ENCODE assay signal across 8 cellular contexts in the genomic region with DNA sequence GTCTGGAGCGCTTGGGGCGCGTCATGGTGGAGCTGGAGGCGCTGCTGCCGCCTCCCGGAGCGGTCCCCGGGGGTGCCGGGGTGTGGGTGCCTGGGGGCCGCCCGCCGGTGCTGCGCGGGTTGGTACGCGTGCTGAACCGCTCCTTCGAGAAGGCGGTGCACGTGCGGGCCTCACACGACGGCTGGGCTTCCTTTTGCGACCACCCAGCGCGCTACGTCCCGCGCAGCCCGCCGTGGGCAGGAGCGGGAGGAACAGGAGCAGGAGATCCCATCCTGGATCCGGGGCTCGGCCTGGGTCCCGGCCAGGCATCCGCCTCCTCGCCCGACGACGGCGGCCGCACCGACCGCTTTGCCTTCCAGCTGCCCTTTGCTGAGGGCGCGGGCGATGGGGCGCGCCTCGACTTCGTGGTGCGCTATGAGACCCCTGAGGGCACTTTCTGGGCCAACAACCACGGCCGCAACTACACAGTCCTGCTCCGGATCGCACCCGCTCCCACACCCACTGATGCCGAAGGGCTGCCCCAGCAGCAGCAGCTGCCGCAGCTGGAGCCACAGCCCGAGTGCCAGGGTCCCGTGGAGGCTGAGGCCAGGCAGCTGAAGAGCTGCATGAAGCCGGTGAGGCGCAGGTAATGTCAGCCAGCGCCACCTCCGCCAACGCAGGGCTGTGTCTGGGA. TPM values are rescaled to one million over a fixed set of nuclear protein-coding genes. Genes with fewer than 3 reads are reported as not detected.
A peak's percentile ranks its signal among the peaks of the same experiment; 100 is the strongest.
DNase-seq lines count a peak whose midpoint lies in the region; ATAC-seq, FAIRE-seq and TF ChIP-seq lines count a peak whose summit lies in the region.

No MANE protein-coding gene starts in this region.

- 80% methylated on average over 1 of the region's 66 CpGs for WGBS in HepG2 (ENCODE audit: low lambda C conversion rate)
- WGBS in testis, 2 donors = 44% methylated on average over 57 of the region's 66 CpGs; no CpG with 5 or more reads in 1 of the 2 donors

- TF ChIP-seq EP300 in HepG2 (IDR thresholded peaks at IDR 0.05; ENCODE audit: low read depth in 2 of 2, low read length in 2 of 2) (no peak), HepG2 (CRISPR knock-in tag; IDR thresholded peaks at IDR 0.05; ENCODE audit: borderline replicate concordance) (no peak)

- H3K4me3 Mint-ChIP-seq in T-helper 2 cell treated with Interferon-gamma antibody and Interleukin-4, amounts not matched to agents 5 μg/mL and 100 μg/mL, for 36 hours = peak overlapping the region; percentile 76

- peaks cover 12% of the 10 kb centered on the region for H3K79me2 ChIP-seq in HepG2 (ENCODE audit: insufficient read depth, low read length)

- TF ChIP-seq POLR2A in HepG2 (IDR thresholded peaks at IDR 0.05; ENCODE audit: insufficient read depth in 1 of 2, low read depth in 2 of 2, low read length in 2 of 2) (no peak), testis (IDR thresholded peaks at IDR 0.05) (no peak)

- FAIRE-seq in HepG2 (lab: Jason Lieb, UNC) = no peak

- H3K27ac Mint-ChIP-seq in T-helper 2 cell treated with Interferon-gamma antibody and Interleukin-4, amounts not matched to agents 5 μg/mL and 100 μg/mL, for 36 hours = no peak overlapping the region

- H3K27me3 ChIP-seq in HepG2 (ENCODE audit: control insufficient read depth in 1 of 2, insufficient read depth in 2 of 2, low read length in 2 of 2) (no peaks in the 10 kb centered on the region; a peak in 1 of 5 replicates), testis (no peaks in the 10 kb centered on the region)

- TF ChIP-seq CTCF in HepG2 (CRISPR knock-in tag; IDR thresholded peaks at IDR 0.05) = no peak
- TF ChIP-seq CTCF in testis (IDR thresholded peaks at IDR 0.05) = no peak

- H3K4me3 ChIP-seq in HepG2 (replicated peaks in 1 of 3; ENCODE audit: insufficient read depth in 1 of 3, low read depth in 2 of 3, low read length in 3 of 3) (peak overlapping the region; percentile 57 to 82 (median 69)), testis (peak overlapping the region; percentile 60 to 74)

- peak overlapping the region; percentile 82 for H3K9ac ChIP-seq in HepG2 (ENCODE audit: insufficient read depth, low read depth, low read length)

- peak overlapping the region; percentile 74 for H3K4me2 ChIP-seq in HepG2 (ENCODE audit: low read depth, low read length)

- no peaks in the 10 kb centered on the region for H3K9me3 ChIP-seq in HepG2 (ENCODE audit: low read length)
- H3K9me3 ChIP-seq in testis = no peaks in the 10 kb centered on the region

- H3K4me1 Mint-ChIP-seq in T-helper 2 cell treated with Interferon-gamma antibody and Interleukin-4, amounts not matched to agents 5 μg/mL and 100 μg/mL, for 36 hours (ENCODE audit: low read depth) = peaks cover 45% of the 10 kb centered on the region

- peaks cover 33% of the 10 kb centered on the region for H3K36me3 Mint-ChIP-seq in T-helper 2 cell treated with Interferon-gamma antibody and Interleukin-4, amounts not matched to agents 5 μg/mL and 100 μg/mL, for 36 hours (ENCODE audit: low read depth)

- CTCF ChIA-PET in HepG2 (lab: Yijun Ruan, JAX; ENCODE audit: low intra/inter-chr PET ratio, low total read pairs) = no interaction called here

- in situ Hi-C loops in HepG2 (cut with HindIII; ENCODE audit: extremely low pct_ligation_motif_present, low pct_unique_long_range_greater_than_20kb) = no loop called here

- BruUV-seq in HepG2 (replicated peaks; lab: Mats Ljungman, UMichigan) = no TSS peak

- POLR2A ChIA-PET in HepG2 (lab: Yijun Ruan, JAX) = interaction anchor here (1.0 to 2.2 kb wide), 2 partner anchors 14 to 79 kb away, joined by 4 to 5 read pairs; no protein-coding TSS in a partner anchor

- no peak for DNase-seq in T-helper 2 cell treated with Interferon-gamma antibody and Interleukin-4, amounts not matched to agents 5 μg/mL and 100 μg/mL, for 36 hours (ENCODE audit: low spot score)
- DNase-seq in T-helper 2 cell = no peak
- no peak for DNase-seq in HepG2 (ENCODE audit: low spot score)
- DNase-seq in testis = no peak
- DNase-seq in Kasumi-1 (lab: John Stamatoyannopoulos, UW) = no peak
- no peak for DNase-seq in stimulated activated CD4-positive, alpha-beta T cell treated with anti-CD3 and anti-CD28 coated beads, Interleukin-2, amount 100 ng/mL, for 24 hours
- no peak for DNase-seq in NCI-H1092 treated with DMSO at 0.1 percent for 48 hours (lab: John Stamatoyannopoulos, UW)

- H3K9me3 Mint-ChIP-seq in T-helper 2 cell treated with Interferon-gamma antibody and Interleukin-4, amounts not matched to agents 5 μg/mL and 100 μg/mL, for 36 hours = no peaks in the 10 kb centered on the region

- H3K4me1 ChIP-seq in HepG2 (ENCODE audit: insufficient read depth, low read length) = peaks cover 43% of the 10 kb centered on the region
- H3K4me1 ChIP-seq in testis = no peaks in the 10 kb centered on the region

- TF ChIP-seq RAD21 in HepG2 (CRISPR knock-in tag; IDR thresholded peaks at IDR 0.05) = no peak

- intact Hi-C loops in HepG2 (cut with micrococcal nuclease; ENCODE audit: unreplicated experiment) = no loop called here
- intact Hi-C loops in testis (cut with DNase I; ENCODE audit: low total_unique reads) = no loop called here

- no peaks in the 10 kb centered on the region for H3K27me3 Mint-ChIP-seq in T-helper 2 cell treated with Interferon-gamma antibody and Interleukin-4, amounts not matched to agents 5 μg/mL and 100 μg/mL, for 36 hours (ENCODE audit: low read depth)

- H3K27ac ChIP-seq in angular gyrus (ENCODE audit: low read depth, low read length) (peak overlapping the region; percentile 70), HepG2 (ENCODE audit: extremely low read length, insufficient read depth, low read length) (peak overlapping the region; percentile 65), testis (peak overlapping the region; percentile 90 to 92)

- no peaks in the 10 kb centered on the region for H4K20me1 ChIP-seq in HepG2 (ENCODE audit: insufficient read depth, low read length)

- H3K36me3 ChIP-seq in HepG2 (replicated peaks in 1 of 2; ENCODE audit: control insufficient read depth in 1 of 2, insufficient read depth in 2 of 2, low read length in 2 of 2) = no peaks in the 10 kb centered on the region
- H3K36me3 ChIP-seq in testis (ENCODE audit: low read depth, missing control alignments) = no peaks in the 10 kb centered on the region

- no peak overlapping the region for H2AFZ ChIP-seq in HepG2 (ENCODE audit: low read length)

- no peak for ATAC-seq in HepG2

RNA-seq across cellular contexts. Expression of a gene that starts 0.8 kb away (rescaled TPM):
- total RNA-seq in HepG2 (2016; rRNA removed; fragmentation: Illumina TruSeq; extraction: Trizol) = 0.07 and 0.84 TPM in 2 replicates
- 0.44 and 0.71 TPM in 2 replicates for total RNA-seq in HepG2 (2016; cell fraction: cytosol; rRNA removed; fragmentation: Illumina TruSeq; extraction: Trizol; ENCODE audit: low read depth)
- 0.33 and 0.63 TPM in 2 replicates for total RNA-seq in HepG2 (2016; cell fraction: insoluble cytoplasmic fraction; rRNA removed; fragmentation: Illumina TruSeq; extraction: Trizol)
- 0.37 and 1.1 TPM in 2 replicates for total RNA-seq in HepG2 (2016; cell fraction: membrane; rRNA removed; fragmentation: Illumina TruSeq; extraction: Trizol)
- 0.88 and 1.4 TPM in 2 replicates for total RNA-seq in HepG2 (2016; cell fraction: nucleus; rRNA removed; fragmentation: Illumina TruSeq; extraction: Trizol)
- polyA plus RNA-seq in HepG2 (2011; rRNA removed) = 0.46 and 0.82 TPM in 2 replicates
- polyA plus RNA-seq in HepG2 (2011; cell fraction: cytosol; rRNA removed) = 0.34 and 0.35 TPM in 2 replicates
- 2.1 and 2.2 TPM in 2 replicates for polyA plus RNA-seq in HepG2 (2011; cell fraction: nucleus; rRNA removed)
- polyA plus RNA-seq in HepG2 (2012) = 0.32 and 0.55 TPM in 2 replicates
- 0.16 and 0.43 TPM in 2 replicates for polyA plus RNA-seq in HepG2 (2016; cell fraction: cytosol; fragmentation: Illumina TruSeq; extraction: Trizol; ENCODE audit: low read depth)
- polyA plus RNA-seq in HepG2 (2016; cell fraction: insoluble cytoplasmic fraction; fragmentation: Illumina TruSeq; extraction: Trizol; ENCODE audit: low read depth) = 0.26 and 0.32 TPM in 2 replicates
- polyA plus RNA-seq in HepG2 (2016; cell fraction: membrane; fragmentation: Illumina TruSeq; extraction: Trizol; ENCODE audit: low read depth) = 0.18 and 0.26 TPM in 2 replicates
- polyA plus RNA-seq in HepG2 (2016; cell fraction: nucleus; fragmentation: Illumina TruSeq; extraction: Trizol; ENCODE audit: insufficient read depth, low read depth) = 0.87 and 0.98 TPM in 2 replicates
- 0.70 and 0.75 TPM in 2 replicates for polyA minus RNA-seq in HepG2 (2011; rRNA and poly(A)+ RNA removed; ENCODE audit: low replicate concordance)
- 0.18 and 0.99 TPM in 2 replicates for polyA minus RNA-seq in HepG2 (2011; cell fraction: cytosol; rRNA and poly(A)+ RNA removed)
- 2.5 and 3.3 TPM in 2 replicates for polyA minus RNA-seq in HepG2 (2011; cell fraction: nucleus; rRNA and poly(A)+ RNA removed)
- 10 to 100 TPM; 17.6 to 18.0 TPM for total RNA-seq in testis
- polyA plus RNA-seq in testis (ENCODE audit: insufficient read depth, low read depth, low replicate concordance) = 7.6 TPM

RNA-seq across cellular contexts. Expression of a gene that starts 5.9 kb away (rescaled TPM):
- total RNA-seq in HepG2 (2016; rRNA removed; fragmentation: Illumina TruSeq; extraction: Trizol) (not detected in 2 replicates), testis (1 to 10 TPM; 1.1 to 2.5 TPM)
- total RNA-seq in HepG2 (2016; cell fraction: cytosol; rRNA removed; fragmentation: Illumina TruSeq; extraction: Trizol; ENCODE audit: low read depth) = not detected in 2 replicates
- not detected in 2 replicates for total RNA-seq in HepG2 (2016; cell fraction: insoluble cytoplasmic fraction; rRNA removed; fragmentation: Illumina TruSeq; extraction: Trizol)
- total RNA-seq in HepG2 (2016; cell fraction: membrane; rRNA removed; fragmentation: Illumina TruSeq; extraction: Trizol) = not detected in 2 replicates
- not detected in 2 replicates for total RNA-seq in HepG2 (2016; cell fraction: nucleus; rRNA removed; fragmentation: Illumina TruSeq; extraction: Trizol)
- polyA plus RNA-seq in HepG2 (2011; rRNA removed) (0.04 and 0.07 TPM in 2 replicates), testis (ENCODE audit: insufficient read depth, low read depth, low replicate concordance) (2.2 TPM)
- 0.04 and 0.05 TPM in 2 replicates for polyA plus RNA-seq in HepG2 (2011; cell fraction: cytosol; rRNA removed)
- 0.07 and 0.13 TPM in 2 replicates for polyA plus RNA-seq in HepG2 (2011; cell fraction: nucleus; rRNA removed)
- 0.17 TPM in 2 replicates for polyA plus RNA-seq in HepG2 (2012)
- 0.08 TPM in 1 of 2 replicates, not detected in the other for polyA plus RNA-seq in HepG2 (2016; cell fraction: cytosol; fragmentation: Illumina TruSeq; extraction: Trizol; ENCODE audit: low read depth)
- polyA plus RNA-seq in HepG2 (2016; cell fraction: insoluble cytoplasmic fraction; fragmentation: Illumina TruSeq; extraction: Trizol; ENCODE audit: low read depth) = 0.24 TPM in 1 of 2 replicates, not detected in the other
- polyA plus RNA-seq in HepG2 (2016; cell fraction: membrane; fragmentation: Illumina TruSeq; extraction: Trizol; ENCODE audit: low read depth) = 0.08 TPM in 1 of 2 replicates, not detected in the other
- not detected in 2 replicates for polyA plus RNA-seq in HepG2 (2016; cell fraction: nucleus; fragmentation: Illumina TruSeq; extraction: Trizol; ENCODE audit: insufficient read depth, low read depth)
- 0.06 and 0.44 TPM in 2 replicates for polyA minus RNA-seq in HepG2 (2011; rRNA and poly(A)+ RNA removed; ENCODE audit: low replicate concordance)
- not detected in 2 replicates for polyA minus RNA-seq in HepG2 (2011; cell fraction: cytosol; rRNA and poly(A)+ RNA removed)
- polyA minus RNA-seq in HepG2 (2011; cell fraction: nucleus; rRNA and poly(A)+ RNA removed) = not detected in 2 replicates

RNA-seq across cellular contexts. Expression of a gene that starts 33.1 kb away (rescaled TPM):
- total RNA-seq in HepG2 (2016; rRNA removed; fragmentation: Illumina TruSeq; extraction: Trizol) = not detected in 2 replicates
- not detected in 2 replicates for total RNA-seq in HepG2 (2016; cell fraction: cytosol; rRNA removed; fragmentation: Illumina TruSeq; extraction: Trizol; ENCODE audit: low read depth)
- total RNA-seq in HepG2 (2016; cell fraction: insoluble cytoplasmic fraction; rRNA removed; fragmentation: Illumina TruSeq; extraction: Trizol) = not detected in 2 replicates
- not detected in 2 replicates for total RNA-seq in HepG2 (2016; cell fraction: membrane; rRNA removed; fragmentation: Illumina TruSeq; extraction: Trizol)
- total RNA-seq in HepG2 (2016; cell fraction: nucleus; rRNA removed; fragmentation: Illumina TruSeq; extraction: Trizol) = not detected in 2 replicates
- polyA plus RNA-seq in HepG2 (2011; rRNA removed) = not detected in 2 replicates
- not detected in 2 replicates for polyA plus RNA-seq in HepG2 (2011; cell fraction: cytosol; rRNA removed)
- not detected in 2 replicates for polyA plus RNA-seq in HepG2 (2011; cell fraction: nucleus; rRNA removed)
- polyA plus RNA-seq in HepG2 (2012) = not detected in 2 replicates
- not detected in 2 replicates for polyA plus RNA-seq in HepG2 (2016; cell fraction: cytosol; fragmentation: Illumina TruSeq; extraction: Trizol; ENCODE audit: low read depth)
- not detected in 2 replicates for polyA plus RNA-seq in HepG2 (2016; cell fraction: insoluble cytoplasmic fraction; fragmentation: Illumina TruSeq; extraction: Trizol; ENCODE audit: low read depth)
- not detected in 2 replicates for polyA plus RNA-seq in HepG2 (2016; cell fraction: membrane; fragmentation: Illumina TruSeq; extraction: Trizol; ENCODE audit: low read depth)
- polyA plus RNA-seq in HepG2 (2016; cell fraction: nucleus; fragmentation: Illumina TruSeq; extraction: Trizol; ENCODE audit: insufficient read depth, low read depth) = not detected in 2 replicates
- polyA minus RNA-seq in HepG2 (2011; rRNA and poly(A)+ RNA removed; ENCODE audit: low replicate concordance) = not detected in 2 replicates
- polyA minus RNA-seq in HepG2 (2011; cell fraction: cytosol; rRNA and poly(A)+ RNA removed) = not detected in 2 replicates
- not detected in 2 replicates for polyA minus RNA-seq in HepG2 (2011; cell fraction: nucleus; rRNA and poly(A)+ RNA removed)
- not detected for total RNA-seq in testis
- polyA plus RNA-seq in testis (ENCODE audit: insufficient read depth, low read depth, low replicate concordance) = not detected

RNA-seq across cellular contexts. Expression of a gene that starts 35.1 kb away (rescaled TPM):
- total RNA-seq in HepG2 (2016; rRNA removed; fragmentation: Illumina TruSeq; extraction: Trizol) (11.2 and 13.1 TPM in 2 replicates), testis (10 to 100 TPM; 13.4 to 13.9 TPM)
- 1.7 and 2.1 TPM in 2 replicates for total RNA-seq in HepG2 (2016; cell fraction: cytosol; rRNA removed; fragmentation: Illumina TruSeq; extraction: Trizol; ENCODE audit: low read depth)
- 9.8 and 13.0 TPM in 2 replicates for total RNA-seq in HepG2 (2016; cell fraction: insoluble cytoplasmic fraction; rRNA removed; fragmentation: Illumina TruSeq; extraction: Trizol)
- 3.7 and 3.8 TPM in 2 replicates for total RNA-seq in HepG2 (2016; cell fraction: membrane; rRNA removed; fragmentation: Illumina TruSeq; extraction: Trizol)
- total RNA-seq in HepG2 (2016; cell fraction: nucleus; rRNA removed; fragmentation: Illumina TruSeq; extraction: Trizol) = 7.1 and 8.3 TPM in 2 replicates
- polyA plus RNA-seq in HepG2 (2011; rRNA removed) (11.0 and 17.1 TPM in 2 replicates), testis (ENCODE audit: insufficient read depth, low read depth, low replicate concordance) (7.3 TPM)
- polyA plus RNA-seq in HepG2 (2011; cell fraction: cytosol; rRNA removed) = 6.7 and 9.0 TPM in 2 replicates
- 26.0 and 29.3 TPM in 2 replicates for polyA plus RNA-seq in HepG2 (2011; cell fraction: nucleus; rRNA removed)
- polyA plus RNA-seq in HepG2 (2012) = 7.9 and 9.9 TPM in 2 replicates
- 1.9 and 2.0 TPM in 2 replicates for polyA plus RNA-seq in HepG2 (2016; cell fraction: cytosol; fragmentation: Illumina TruSeq; extraction: Trizol; ENCODE audit: low read depth)
- polyA plus RNA-seq in HepG2 (2016; cell fraction: insoluble cytoplasmic fraction; fragmentation: Illumina TruSeq; extraction: Trizol; ENCODE audit: low read depth) = 10.4 and 11.7 TPM in 2 replicates
- 2.4 and 2.8 TPM in 2 replicates for polyA plus RNA-seq in HepG2 (2016; cell fraction: membrane; fragmentation: Illumina TruSeq; extraction: Trizol; ENCODE audit: low read depth)
- polyA plus RNA-seq in HepG2 (2016; cell fraction: nucleus; fragmentation: Illumina TruSeq; extraction: Trizol; ENCODE audit: insufficient read depth, low read depth) = 13.0 TPM in 2 replicates
- 33.7 and 48.1 TPM in 2 replicates for polyA minus RNA-seq in HepG2 (2011; rRNA and poly(A)+ RNA removed; ENCODE audit: low replicate concordance)
- 8.3 and 11.9 TPM in 2 replicates for polyA minus RNA-seq in HepG2 (2011; cell fraction: cytosol; rRNA and poly(A)+ RNA removed)
- polyA minus RNA-seq in HepG2 (2011; cell fraction: nucleus; rRNA and poly(A)+ RNA removed) = 4.1 and 7.2 TPM in 2 replicates

RNA-seq across cellular contexts. Expression of a gene that starts 37.2 kb away (rescaled TPM):
- total RNA-seq in HepG2 (2016; rRNA removed; fragmentation: Illumina TruSeq; extraction: Trizol) (not detected in 2 replicates), testis (under 1 TPM; 0.16 to 0.19 TPM)
- total RNA-seq in HepG2 (2016; cell fraction: cytosol; rRNA removed; fragmentation: Illumina TruSeq; extraction: Trizol; ENCODE audit: low read depth) = not detected in 2 replicates
- total RNA-seq in HepG2 (2016; cell fraction: insoluble cytoplasmic fraction; rRNA removed; fragmentation: Illumina TruSeq; extraction: Trizol) = not detected in 2 replicates
- not detected in 2 replicates for total RNA-seq in HepG2 (2016; cell fraction: membrane; rRNA removed; fragmentation: Illumina TruSeq; extraction: Trizol)
- total RNA-seq in HepG2 (2016; cell fraction: nucleus; rRNA removed; fragmentation: Illumina TruSeq; extraction: Trizol) = not detected in 2 replicates
- polyA plus RNA-seq in HepG2 (2011; rRNA removed) (0.03 and 0.09 TPM in 2 replicates), testis (ENCODE audit: insufficient read depth, low read depth, low replicate concordance) (0.24 TPM)
- 0.01 TPM in 1 of 2 replicates, not detected in the other for polyA plus RNA-seq in HepG2 (2011; cell fraction: cytosol; rRNA removed)
- 0.80 and 0.90 TPM in 2 replicates for polyA plus RNA-seq in HepG2 (2011; cell fraction: nucleus; rRNA removed)
- polyA plus RNA-seq in HepG2 (2012) = 0.11 and 0.12 TPM in 2 replicates
- not detected in 2 replicates for polyA plus RNA-seq in HepG2 (2016; cell fraction: cytosol; fragmentation: Illumina TruSeq; extraction: Trizol; ENCODE audit: low read depth)
- polyA plus RNA-seq in HepG2 (2016; cell fraction: insoluble cytoplasmic fraction; fragmentation: Illumina TruSeq; extraction: Trizol; ENCODE audit: low read depth) = not detected in 2 replicates
- polyA plus RNA-seq in HepG2 (2016; cell fraction: membrane; fragmentation: Illumina TruSeq; extraction: Trizol; ENCODE audit: low read depth) = not detected in 2 replicates
- polyA plus RNA-seq in HepG2 (2016; cell fraction: nucleus; fragmentation: Illumina TruSeq; extraction: Trizol; ENCODE audit: insufficient read depth, low read depth) = not detected in 2 replicates
- 2.9 TPM in 1 of 2 replicates, not detected in the other for polyA minus RNA-seq in HepG2 (2011; rRNA and poly(A)+ RNA removed; ENCODE audit: low replicate concordance)
- not detected in 2 replicates for polyA minus RNA-seq in HepG2 (2011; cell fraction: cytosol; rRNA and poly(A)+ RNA removed)
- 0.26 TPM in 1 of 2 replicates, not detected in the other for polyA minus RNA-seq in HepG2 (2011; cell fraction: nucleus; rRNA and poly(A)+ RNA removed)

Comparison
In these comparisons a context has a peak if more than half of its experiments do, and no peak if none do; other contexts are left out.
1. RNA of a gene that starts 0.8 kb away (total RNA-seq): 17.6 to 18.0 TPM in testis; 0.07 to 1.4 TPM in HepG2; every median in the first group is over 4 times any median in the second.
2. Peak in every context shown above with its lines, with median percentiles within 50 percentile points of each other: H3K27ac ChIP-seq.